In the genomic region with DNA sequence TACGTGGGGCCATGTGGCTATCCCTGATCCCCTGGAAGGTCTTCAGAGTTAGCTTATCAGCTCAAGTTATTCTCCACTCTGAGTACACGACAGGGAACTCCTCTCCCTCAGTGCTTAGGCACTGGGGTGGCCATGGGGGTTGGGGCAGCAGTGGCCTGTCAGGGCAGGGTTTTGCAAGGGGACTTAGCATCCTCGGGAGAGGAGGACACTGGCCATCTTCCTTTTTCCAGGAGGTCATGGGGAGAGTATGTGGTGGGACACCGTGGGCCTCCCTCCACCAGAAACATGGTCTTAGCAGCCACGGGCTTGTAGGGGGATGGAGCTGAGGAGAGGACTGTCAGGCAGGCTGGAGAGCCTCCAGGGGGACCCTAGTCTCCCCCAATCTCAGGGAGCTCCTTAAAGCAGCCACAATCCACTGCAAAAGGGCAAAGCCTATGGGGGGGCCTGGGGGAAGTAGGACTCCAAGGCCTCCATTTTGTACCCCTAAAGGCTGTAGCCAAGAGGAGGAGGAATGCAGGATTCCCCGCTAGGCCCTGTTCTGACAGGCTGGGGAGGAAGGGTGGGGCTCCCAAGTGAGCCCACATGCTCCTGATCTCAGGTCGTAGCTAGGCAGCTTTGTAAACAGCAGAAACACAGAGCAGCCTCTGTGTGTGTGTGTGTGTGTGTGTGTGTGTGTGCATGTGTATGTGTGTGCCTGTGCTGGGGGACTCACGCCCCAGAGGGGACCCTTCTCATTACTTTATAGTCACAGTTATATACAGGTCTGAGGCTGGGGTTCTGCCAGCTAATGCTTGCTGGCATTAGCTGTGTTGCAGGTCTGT, we compare ENCODE assay signal across 10 cellular contexts. TPM values are rescaled to one million over a fixed set of nuclear protein-coding genes. Genes with fewer than 3 reads are reported as not detected.
DNase-seq lines count a peak whose midpoint lies in the region; TF ChIP-seq lines count a peak whose summit lies in the region.
"Had no signal": no experiment of that assay in that cellular context is flagged by ENCODE, and none has a peak within 500 bp of the region (broad histone marks: within the 10 kb centered on the region; RNA-seq: fewer than 3 reads in every experiment).

No MANE protein-coding gene starts in this region.

- TF ChIP-seq CTCF in cardiac fibroblast (IDR thresholded peaks at IDR 0.05; ENCODE audit: low read depth, low read length) (no peak), neural progenitor cell (IDR thresholded peaks at IDR 0.05) (no peak), GM10266 (IDR thresholded peaks at IDR 0.05; ENCODE audit: control insufficient read depth, insufficient read depth, low read depth, missing control alignments) (no peak)

- H3K4me2 ChIP-seq in neural progenitor cell, result no peak overlapping the region

- no peak overlapping the region for H3K27ac ChIP-seq in neural progenitor cell
- H3K27ac ChIP-seq: 22Rv1 had no signal

- H4K20me1 ChIP-seq in neural progenitor cell (ENCODE audit: low read depth), result no peaks in the 10 kb centered on the region

- H3K79me2 ChIP-seq in neural progenitor cell (ENCODE audit: low read depth), result no peaks in the 10 kb centered on the region

- H2AFZ ChIP-seq in neural progenitor cell (replicated peaks), result no peak overlapping the region

- H3K27ac Mint-ChIP-seq in neural progenitor cell, result peak overlapping the region; percentile 81

- peaks cover 12% of the 10 kb centered on the region for H3K27me3 Mint-ChIP-seq in neural progenitor cell (ENCODE audit: insufficient read depth, low read depth)

- no peaks in the 10 kb centered on the region for H3K36me3 ChIP-seq in neural progenitor cell
- H3K36me3 ChIP-seq: MG63 had no signal

- no peaks in the 10 kb centered on the region for H3K4me1 ChIP-seq in neural progenitor cell

- H3K4me1 Mint-ChIP-seq in neural progenitor cell, result peaks cover 9% of the 10 kb centered on the region

- H3K4me3 Mint-ChIP-seq in neural progenitor cell, result no peak overlapping the region

- DNase-seq in NCI-H1417 (lab: John Stamatoyannopoulos, UW) (peak in 2 of 3 experiments; percentile 35 to 53), NCI-H1417 treated with DMSO at 0.1 percent for 48 hours (lab: John Stamatoyannopoulos, UW) (no peak), HUDEP-2 (lab: John Stamatoyannopoulos, UW; ENCODE audit: unreplicated experiment in 76 of 76) (peak in 46 of 76 experiments; percentile 10 to 53 (median 26)), cardiac fibroblast (ENCODE audit: low read depth in 2 of 2) (peak; percentile 64 to 68), neural progenitor cell (ENCODE audit: low spot score) (no peak), C1 segment of cervical spinal cord (lab: John Stamatoyannopoulos, UW) (no peak), GM10266 (ENCODE audit: extremely low spot score) (no peak), NOMO-1 (lab: John Stamatoyannopoulos, UW; ENCODE audit: unreplicated experiment in 2 of 2) (no peak)
- DNase-seq: MG63 had no signal

- H3K9me3 ChIP-seq in neural progenitor cell (ENCODE audit: low read depth), result no peaks in the 10 kb centered on the region
- H3K9me3 ChIP-seq: MG63 had no signal

- peaks cover 9% of the 10 kb centered on the region for H3K27me3 ChIP-seq in neural progenitor cell
- H3K27me3 ChIP-seq: MG63 had no signal

- H3K9ac ChIP-seq in neural progenitor cell, result no peak overlapping the region

- H3K9me3 Mint-ChIP-seq in neural progenitor cell, result no peaks in the 10 kb centered on the region

- H3K4me3 ChIP-seq in cardiac fibroblast (replicated peaks in 1 of 2; ENCODE audit: low read depth in 2 of 2, low read length in 2 of 2), result no peak overlapping the region
- H3K4me3 ChIP-seq in neural progenitor cell, result no peak overlapping the region
- H3K4me3 ChIP-seq: MG63 had no signal

- no peaks in the 10 kb centered on the region for H3F3A ChIP-seq in neural progenitor cell (ENCODE audit: low read depth)

- no peaks in the 10 kb centered on the region for H3K36me3 Mint-ChIP-seq in neural progenitor cell

RNA-seq across cellular contexts. Expression of a gene that starts 36.6 kb away (rescaled TPM):
- total RNA-seq in neural progenitor cell (ENCODE audit: low replicate concordance), result 0.12 TPM in 1 of 2 replicates, not detected in the other

Comparison
In these comparisons a context has a peak if more than half of its experiments do, and no peak if none do; other contexts are left out.
1. DNase-seq: peak in NCI-H1417 (2 of 3), HUDEP-2 (46 of 76) and cardiac fibroblast (2 of 2); none in NCI-H1417 treated with DMSO at 0.1 percent for 48 hours (single experiment), neural progenitor cell (single experiment), C1 segment of cervical spinal cord (0 of 14), GM10266 (single experiment) and NOMO-1 (0 of 2).